8 cellular contexts compared by ENCODE assay signal in the genomic region with DNA sequence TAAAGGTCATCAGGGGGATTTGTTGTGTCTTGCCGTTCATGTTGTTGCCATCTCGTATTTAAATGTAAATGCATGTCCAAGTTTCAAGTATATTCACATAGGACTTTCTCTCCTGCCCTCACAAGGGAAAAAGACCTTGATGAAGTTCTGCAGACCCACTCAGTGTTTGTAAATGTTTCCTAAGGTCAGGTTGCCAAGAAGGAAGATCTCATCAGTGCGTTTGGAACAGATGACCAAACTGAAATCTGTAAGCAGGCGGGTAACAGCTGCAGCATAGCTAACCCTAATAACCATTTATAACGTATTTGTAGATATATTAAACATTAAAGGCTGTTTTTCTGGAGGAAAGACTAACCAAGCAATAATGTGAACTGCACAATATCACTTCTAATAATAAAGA. TPM values are rescaled to one million over a fixed set of nuclear protein-coding genes. Genes with fewer than 3 reads are reported as not detected.
A peak's percentile ranks its signal among the peaks of the same experiment; 100 is the strongest.
DNase-seq lines count a peak whose midpoint lies in the region; TF ChIP-seq lines count a peak whose summit lies in the region.
"Not testable (repeated sequence)": the region's sequence is repeated elsewhere in the genome, so short reads cannot be mapped to it uniquely, and the experiment has no call there.

No MANE protein-coding gene starts in this region.

- H3K36me3 ChIP-seq in Loucy (ENCODE audit: insufficient read depth, low read length) (peaks cover 13% of the 10 kb centered on the region; the same call in 1 of the 2 replicates), mesenchymal stem cell (ENCODE audit: control insufficient read depth in 1 of 2, insufficient read depth in 2 of 2, low read depth in 1 of 2, low read length in 2 of 2) (peaks cover 11 to 30% of the 10 kb centered on the region in 2 experiments), vagina (peaks cover 0 to 34% of the 10 kb centered on the region in 2 donors)

- TF ChIP-seq POLR2A in vagina (IDR thresholded peaks at IDR 0.05), result not testable (repeated sequence)

- not testable (repeated sequence) for H3K9me3 ChIP-seq in Loucy (ENCODE audit: insufficient read depth, low read depth, low read length); mesenchymal stem cell (ENCODE audit: control insufficient read depth, low read length); vagina

- H3K23ac ChIP-seq in mesenchymal stem cell (ENCODE audit: low read length in 2 of 2), result not testable (repeated sequence)

- H3K14ac ChIP-seq in mesenchymal stem cell (ENCODE audit: low read length in 2 of 2), result not testable (repeated sequence)

- peak overlapping the region; percentile 91 for H3K4me3 ChIP-seq in Loucy (ENCODE audit: low read length, poor library complexity, severe bottlenecking)
- H3K4me3 ChIP-seq in fibroblast of pulmonary artery (replicated peaks; ENCODE audit: low read depth, low read length), result peak overlapping the region; percentile 65
- peak overlapping the region; percentile 42 to 88 for H3K4me3 ChIP-seq in mesenchymal stem cell (ENCODE audit: insufficient read depth in 1 of 2, low read depth in 1 of 2, low read length in 2 of 2)
- peak overlapping the region; percentile 63 for H3K4me3 ChIP-seq in retinal pigment epithelial cell (ENCODE audit: low read length)
- peak overlapping the region; percentile 67 to 84 for H3K4me3 ChIP-seq in vagina

- H3K27me3 Mint-ChIP-seq in activated CD4-positive, alpha-beta memory T cell treated with anti-CD3 and anti-CD28 coated beads for 36 hours; MCF 10A (ENCODE audit: insufficient read depth, unreplicated experiment): not testable (repeated sequence)

- peak overlapping the region; percentile 89 for H3K4me3 Mint-ChIP-seq in activated CD4-positive, alpha-beta memory T cell treated with anti-CD3 and anti-CD28 coated beads for 36 hours
- peak overlapping the region; percentile 87 for H3K4me3 Mint-ChIP-seq in MCF 10A (ENCODE audit: unreplicated experiment)

- no CpG with 5 or more reads among the region's 5 CpGs for WGBS in mesenchymal stem cell

- not testable (repeated sequence) for H4K20me1 ChIP-seq in Loucy (ENCODE audit: insufficient read depth, low read length, poor library complexity, severe bottlenecking)

- not testable (repeated sequence) for H3K79me1 ChIP-seq in mesenchymal stem cell (replicated peaks; ENCODE audit: low read length, poor library complexity, severe bottlenecking)

- H3K27ac Mint-ChIP-seq in activated CD4-positive, alpha-beta memory T cell treated with anti-CD3 and anti-CD28 coated beads for 36 hours, result peak overlapping the region; percentile 94
- H3K27ac Mint-ChIP-seq in MCF 10A (ENCODE audit: low read depth, unreplicated experiment), result peak overlapping the region; percentile 98

- H3K4me2 ChIP-seq in Loucy (ENCODE audit: low read depth, low read length, poor library complexity, severe bottlenecking) (peak overlapping the region; percentile 76), mesenchymal stem cell (ENCODE audit: low read length, poor library complexity, severe bottlenecking) (peak overlapping the region; percentile 53)

- not testable (repeated sequence) for BruUV-seq in MCF 10A (replicated peaks; lab: Mats Ljungman, UMichigan)

- H3K36me3 Mint-ChIP-seq in activated CD4-positive, alpha-beta memory T cell treated with anti-CD3 and anti-CD28 coated beads for 36 hours, result peaks cover 20% of the 10 kb centered on the region
- H3K36me3 Mint-ChIP-seq in MCF 10A (ENCODE audit: insufficient read depth, unreplicated experiment), result peaks cover 58% of the 10 kb centered on the region

- not testable (repeated sequence) for H3K9me3 Mint-ChIP-seq in activated CD4-positive, alpha-beta memory T cell treated with anti-CD3 and anti-CD28 coated beads for 36 hours; MCF 10A (ENCODE audit: unreplicated experiment)

- not testable (repeated sequence) for H3K4ac ChIP-seq in mesenchymal stem cell (ENCODE audit: low read depth in 1 of 2, low read length in 2 of 2)

- H2BK12ac ChIP-seq in mesenchymal stem cell (ENCODE audit: low read length in 2 of 2), result not testable (repeated sequence)

- H3K27ac ChIP-seq in mesenchymal stem cell (ENCODE audit: low read length, poor library complexity, severe bottlenecking) (peak overlapping the region; percentile 71), vagina (peak overlapping the region; percentile 93)

- intact Hi-C loops in activated CD4-positive, alpha-beta memory T cell treated with anti-CD3 and anti-CD28 coated beads for 36 hours (cut with micrococcal nuclease); MCF 10A (cut with micrococcal nuclease); vagina (cut with DNase I): not testable (repeated sequence)

- DNase-seq in EH (ENCODE audit: low read depth) (peak; percentile 21), fibroblast of pulmonary artery (ENCODE audit: low read depth) (peak; percentile 6), mesenchymal stem cell (peak; percentile 44)
- not testable (repeated sequence) for DNase-seq in activated CD4-positive, alpha-beta memory T cell treated with anti-CD3 and anti-CD28 coated beads for 36 hours; MCF 10A (ENCODE audit: unreplicated experiment); retinal pigment epithelial cell (ENCODE audit: low read depth); vagina (ENCODE audit: extremely low spot score in 2 of 2)

- H2BK5ac ChIP-seq in mesenchymal stem cell (ENCODE audit: low read depth, low read length, poor library complexity, severe bottlenecking), result not testable (repeated sequence)

- peaks cover 27% of the 10 kb centered on the region for H3K4me1 Mint-ChIP-seq in activated CD4-positive, alpha-beta memory T cell treated with anti-CD3 and anti-CD28 coated beads for 36 hours (ENCODE audit: low read depth)
- not testable (repeated sequence) for H3K4me1 Mint-ChIP-seq in MCF 10A (ENCODE audit: insufficient read depth, unreplicated experiment)

- not testable (repeated sequence) for TF ChIP-seq CTCF in Loucy (conservative IDR thresholded peaks at IDR 0.05; ENCODE audit: low read length); MCF 10A (IDR thresholded peaks at IDR 0.05; ENCODE audit: unreplicated experiment); fibroblast of pulmonary artery (IDR thresholded peaks at IDR 0.05; ENCODE audit: low read length, missing control alignments); retinal pigment epithelial cell (conservative IDR thresholded peaks at IDR 0.05; ENCODE audit: low read depth, low read length); vagina (IDR thresholded peaks at IDR 0.05)

- H4K91ac ChIP-seq in mesenchymal stem cell (ENCODE audit: low read length), result not testable (repeated sequence)

- not testable (repeated sequence) for H2BK15ac ChIP-seq in mesenchymal stem cell (ENCODE audit: low read depth, poor library complexity, severe bottlenecking)

- H4K8ac ChIP-seq in mesenchymal stem cell (ENCODE audit: low read length), result not testable (repeated sequence)

- H3F3A ChIP-seq in Loucy (ENCODE audit: low read depth), result not testable (repeated sequence)

- not testable (repeated sequence) for H2AFZ ChIP-seq in Loucy (ENCODE audit: low read length); mesenchymal stem cell (ENCODE audit: low read depth, low read length)

- POLR2A ChIA-PET in activated CD4-positive, alpha-beta memory T cell treated with anti-CD3 and anti-CD28 coated beads for 36 hours (lab: Charles Lee), result not testable (repeated sequence)
- POLR2A ChIA-PET in MCF 10A (lab: Yijun Ruan, JAX), result interaction anchor here (3.2 kb wide), 1 partner anchor 48 kb away, joined by 19 read pairs; no protein-coding TSS in a partner anchor

- peaks cover 39% of the 10 kb centered on the region for H3K79me2 ChIP-seq in Loucy (ENCODE audit: insufficient read depth, low read length)

- not testable (repeated sequence) for H3K4me1 ChIP-seq in Loucy (ENCODE audit: insufficient read depth, low read length, poor library complexity, severe bottlenecking); mesenchymal stem cell (ENCODE audit: control insufficient read depth, insufficient read depth, low read depth, low read length)
- peaks cover 28% of the 10 kb centered on the region for H3K4me1 ChIP-seq in vagina

- not testable (repeated sequence) for H3K9me2 ChIP-seq in Loucy (replicated peaks; ENCODE audit: low read depth, low read length)

- peak overlapping the region; percentile 77 for H3K9ac ChIP-seq in Loucy (ENCODE audit: low read depth, low read length, poor library complexity, severe bottlenecking)
- peak overlapping the region; percentile 97 for H3K9ac ChIP-seq in mesenchymal stem cell (ENCODE audit: low read length)

- not testable (repeated sequence) for H2AK5ac ChIP-seq in mesenchymal stem cell (ENCODE audit: low read length, severe bottlenecking)

- H3K18ac ChIP-seq in mesenchymal stem cell (ENCODE audit: low read depth in 1 of 2, low read length in 2 of 2), result not testable (repeated sequence)

- CTCF ChIA-PET in activated CD4-positive, alpha-beta memory T cell treated with anti-CD3 and anti-CD28 coated beads for 36 hours (lab: Charles Lee), result interaction anchor here (0.6 kb wide), 1 partner anchor 323 kb away, joined by 3 read pairs; no protein-coding TSS in a partner anchor
- CTCF ChIA-PET in MCF 10A (lab: Yijun Ruan, JAX), result interaction anchor here (0.7 to 1.2 kb wide), 3 partner anchors 87 to 1326 kb away, joined by 3 read pairs; no protein-coding TSS in a partner anchor

- not testable (repeated sequence) for H3K27me3 ChIP-seq in Loucy (ENCODE audit: insufficient read depth, low read length, poor library complexity, severe bottlenecking); mesenchymal stem cell (ENCODE audit: control insufficient read depth in 1 of 2, insufficient read depth in 1 of 2, low read length in 2 of 2); vagina

- H2BK120ac ChIP-seq in mesenchymal stem cell (ENCODE audit: low read depth, low read length), result not testable (repeated sequence)

RNA-seq across cellular contexts. Expression of a gene that starts 2.6 kb away (rescaled TPM):
- total RNA-seq in activated CD4-positive, alpha-beta memory T cell treated with anti-CD3 and anti-CD28 coated beads for 36 hours, result 1 to 10 TPM; 2.9 to 3.8 TPM
- total RNA-seq in MCF 10A (2022) (0.93 and 0.98 TPM in 2 replicates), vagina (6.9 TPM)
- polyA plus RNA-seq in mesenchymal stem cell (2013, experiment 1 of 2), result 0.32 TPM
- 0.29 TPM for polyA plus RNA-seq in mesenchymal stem cell (2013, experiment 2 of 2)
